ENCODE assay signal across 33 cellular contexts in the genomic region with DNA sequence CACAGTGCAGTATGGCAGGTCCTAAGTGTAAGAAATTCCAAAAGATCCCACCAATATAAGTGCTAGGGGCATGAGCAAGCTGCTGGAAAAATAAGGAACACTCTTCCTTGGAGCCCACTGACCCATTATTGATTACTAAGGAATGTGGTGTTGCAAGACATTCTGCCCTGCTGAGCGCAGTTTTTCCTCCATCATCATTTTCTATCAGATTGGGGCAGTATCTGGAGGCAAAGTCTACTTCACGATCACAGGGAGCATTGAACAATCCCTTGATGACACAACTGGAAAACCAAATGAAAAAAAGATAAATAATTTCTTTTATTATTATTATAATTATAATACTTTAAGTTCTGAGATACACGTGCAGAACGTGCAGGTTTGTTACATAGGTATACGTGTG.
"Had no signal": no experiment of that assay in that cellular context is flagged by ENCODE, and none has a peak within 500 bp of the region (broad histone marks: within the 10 kb centered on the region; RNA-seq: fewer than 3 reads in every experiment).

No MANE protein-coding gene starts in this region.

- H3K9me3 ChIP-seq: colonic mucosa, esophagus squamous epithelium, heart right ventricle, mucosa of descending colon, neutrophil, prostate gland, right atrium auricular region, sigmoid colon, spleen, stomach, thyroid gland, vagina had no signal

- H3K4me1 ChIP-seq: parathyroid adenoma, vagina had no signal

- H3K27ac Mint-ChIP-seq: dendritic cell treated with granulocyte-macrophage colony-stimulating factor and Interleukin-4, amounts not matched to agents 40 ng/mL and 50 ng/mL, for 4 days; immature natural killer cell; memory B cell; mesothelial cell of epicardium; natural killer cell treated with Interleukin-12 subunit alpha and Interleukin-12 subunit beta and Interleukin-15 and Interleukin-18, amount 100 ng/mL, for 72 hours had no signal

- ATAC-seq: heart right ventricle; left colon; left ventricle myocardium superior; mucosa of descending colon; natural killer cell treated with Interleukin-12 subunit alpha and Interleukin-12 subunit beta and Interleukin-15 and Interleukin-18, amount 100 ng/mL, for 72 hours had no signal

- H3K9me3 Mint-ChIP-seq: memory B cell; natural killer cell treated with Interleukin-12 subunit alpha and Interleukin-12 subunit beta and Interleukin-15 and Interleukin-18, amount 100 ng/mL, for 72 hours had no signal

- H3K36me3 Mint-ChIP-seq: memory B cell, naive B cell had no signal

- H3K36me3 ChIP-seq: colonic mucosa, esophagus squamous epithelium, neutrophil, prostate gland, right atrium auricular region, sigmoid colon, spleen, stomach, thyroid gland, vagina had no signal

- H3K79me2 ChIP-seq: parathyroid adenoma had no signal

- FAIRE-seq: endometrium had no signal

- H3K4me3 Mint-ChIP-seq: dendritic cell treated with granulocyte-macrophage colony-stimulating factor and Interleukin-4, amounts not matched to agents 40 ng/mL and 50 ng/mL, for 4 days; immature natural killer cell; memory B cell; mesothelial cell of epicardium; naive B cell; natural killer cell treated with Interleukin-12 subunit alpha and Interleukin-12 subunit beta and Interleukin-15 and Interleukin-18, amount 100 ng/mL, for 72 hours; neural crest cell had no signal

- H3K9ac ChIP-seq: parathyroid adenoma had no signal

- H3K4me3 ChIP-seq: colonic mucosa, esophagus squamous epithelium, heart right ventricle, lung, mucosa of descending colon, prostate gland, right atrium auricular region, sigmoid colon, spleen, stomach, thyroid gland, vagina had no signal

- H3K27ac ChIP-seq: colonic mucosa, esophagus squamous epithelium, heart right ventricle, neutrophil, parathyroid adenoma, prostate gland, right atrium auricular region, sigmoid colon, spleen, stomach, thyroid gland, vagina had no signal

- DNase-seq: colonic mucosa; effector memory CD4-positive, alpha-beta T cell; erythroblast; esophagus squamous epithelium; foreskin melanocyte; glutamatergic neuron; heart right ventricle; hypothalamus; immature natural killer cell; islet precursor cell; kidney glomerular epithelial cell; left colon; left ventricle myocardium superior; mucosa of descending colon; naive B cell; sigmoid colon; spleen; stimulated activated naive CD4-positive, alpha-beta T cell treated with Interleukin-2 at 50 U/mL for 16 hours; stomach; thyroid gland; trophoblast cell had no signal

- H3K27me3 ChIP-seq: colonic mucosa, esophagus squamous epithelium, heart right ventricle, right atrium auricular region, sigmoid colon, spleen, stomach, thyroid gland, vagina had no signal

- H2AFZ ChIP-seq: parathyroid adenoma had no signal

- H3K4me1 Mint-ChIP-seq: neural crest cell had no signal

- H3K27me3 Mint-ChIP-seq: memory B cell, naive B cell had no signal
